8 cellular contexts compared by ENCODE assay signal in genomic region chr14:21191809-21192446, GRCh38. TPM values are rescaled to one million over a fixed set of nuclear protein-coding genes. Genes with fewer than 3 reads are reported as not detected.
DNase-seq lines count a peak whose midpoint lies in the region; ATAC-seq lines count a peak whose summit lies in the region.

No MANE protein-coding gene starts in this region.

- peak; percentile 95 for ATAC-seq in GM19025 (IDR thresholded peaks at IDR 0.05; ENCODE audit: low read depth, unreplicated experiment)
- ATAC-seq in HG03439 (IDR thresholded peaks at IDR 0.05; ENCODE audit: unreplicated experiment): peak; percentile 91
- peak; percentile 98 for ATAC-seq in naive B cell (ENCODE audit: low read depth in 2 of 2)

- WGBS in esophagus, 2 donors: 8 to 9% methylated on average over 19 of the region's 19 CpGs

- H3K4me1 Mint-ChIP-seq in naive B cell: peaks cover 3 to 18% (median 13%) of the 10 kb centered on the region in 3 donors

- H3K4me3 Mint-ChIP-seq in naive B cell: peak overlapping the region; percentile 66 to 86 (median 76)

- H3K4me3 ChIP-seq in esophagus (ENCODE audit: low read depth in 1 of 2, low read length in 2 of 2): peak overlapping the region; percentile 21 to 23

- H3K9me3 ChIP-seq in esophagus (ENCODE audit: control insufficient read depth in 2 of 2, insufficient read depth in 1 of 2, low read depth in 1 of 2, low read length in 1 of 2): no peaks in the 10 kb centered on the region

- H3K9me3 Mint-ChIP-seq in naive B cell: no peaks in the 10 kb centered on the region

- no peaks in the 10 kb centered on the region for H3K27me3 ChIP-seq in esophagus (ENCODE audit: control insufficient read depth in 1 of 2, insufficient read depth in 2 of 2, low read length in 2 of 2)

- peak; percentile 64 for DNase-seq in AG08395 (ENCODE audit: low spot score)
- DNase-seq in NCI-H748 treated with DMSO at 0.1 percent for 48 hours (lab: John Stamatoyannopoulos, UW): peak; percentile 39
- DNase-seq in activated CD8-positive, alpha-beta memory T cell treated with anti-CD3 and anti-CD28 coated beads, Interleukin-2, amount 50 U/mL, for 24 hours (ENCODE audit: extremely low read depth): peak; percentile 12
- peak; percentile 58 for DNase-seq in naive B cell
- DNase-seq in stimulated activated naive CD4-positive, alpha-beta T cell treated with Interleukin-2 at 50 U/mL for 16 hours (lab: John Stamatoyannopoulos, UW): peak; percentile 58

- peaks cover 0 to 4% of the 10 kb centered on the region in 2 donors for H3K4me1 ChIP-seq in esophagus (ENCODE audit: control insufficient read depth in 2 of 2, insufficient read depth in 2 of 2, low read length in 1 of 2)

- H3K27me3 Mint-ChIP-seq in naive B cell: no peaks in the 10 kb centered on the region

- H3K36me3 Mint-ChIP-seq in naive B cell: no peaks in the 10 kb centered on the region

- H3K36me3 ChIP-seq in esophagus (ENCODE audit: control insufficient read depth in 2 of 2, insufficient read depth in 2 of 2, low read length in 1 of 2): no peaks in the 10 kb centered on the region

- peak overlapping the region in 1 of 6 donors; percentile 41 for H3K27ac Mint-ChIP-seq in naive B cell

- H3K27ac ChIP-seq in esophagus (ENCODE audit: low read depth in 2 of 2, low read length in 1 of 2): no peak overlapping the region

RNA-seq across cellular contexts. Expression of gene OR5AU1, which starts 36.1 kb away (rescaled TPM):
- polyA plus RNA-seq in esophagus (not detected), naive B cell (ENCODE audit: low read depth in 6 of 6) (not detected)

Comparison
In these comparisons a context has a peak if more than half of its experiments do, and no peak if none do; other contexts are left out.
1. DNase-seq: peak in every context shown above with its lines; median percentile 64 in AG08395; 58 in naive B cell; 58 in stimulated activated naive CD4-positive, alpha-beta T cell treated with Interleukin-2 at 50 U/mL for 16 hours; 39 in NCI-H748 treated with DMSO at 0.1 percent for 48 hours; 12 in activated CD8-positive, alpha-beta memory T cell treated with anti-CD3 and anti-CD28 coated beads, Interleukin-2, amount 50 U/mL, for 24 hours.